ENCODE assay signal across 2 cellular contexts in genomic region chr7:87427289-87427688, GRCh38.
TF ChIP-seq lines count a peak whose summit lies in the region.

No MANE protein-coding gene starts in this region.

TF ChIP-seq in liver, 16 proteins besides CTCF, POLR2A, EP300 and RAD21 (continued from another document):
- no peak for TF ChIP-seq MAX (IDR thresholded peaks at IDR 0.05)
- TF ChIP-seq JUND (IDR thresholded peaks at IDR 0.05): no peak
- TF ChIP-seq TAF1 (conservative IDR thresholded peaks at IDR 0.05): no peak
- TF ChIP-seq HNF4A (conservative IDR thresholded peaks at IDR 0.05): peak; percentile 20 to 30
- TF ChIP-seq REST (IDR thresholded peaks at IDR 0.05): no peak
- TF ChIP-seq NR2F2 (IDR thresholded peaks at IDR 0.05): no peak
- no peak for TF ChIP-seq FOXA1 (IDR thresholded peaks at IDR 0.05)
- no peak for TF ChIP-seq ATF3 (IDR thresholded peaks at IDR 0.05)

TF ChIP-seq in HepG2, 621 proteins besides CTCF, POLR2A, EP300 and RAD21:
- TF ChIP-seq ZNF414 (CRISPR knock-in tag; IDR thresholded peaks at IDR 0.05): no peak
- no peak for TF ChIP-seq ZNF281 (CRISPR knock-in tag; IDR thresholded peaks at IDR 0.05; ENCODE audit: borderline replicate concordance)
- no peak for TF ChIP-seq NFKBIZ (CRISPR knock-in tag; IDR thresholded peaks at IDR 0.05)
- no peak for TF ChIP-seq FIP1L1 (IDR thresholded peaks at IDR 0.05; ENCODE audit: borderline replicate concordance, insufficient read depth, low read depth, low read length)
- TF ChIP-seq ZNF230 (CRISPR knock-in tag; IDR thresholded peaks at IDR 0.05): no peak
- no peak for TF ChIP-seq IKZF1 (IDR thresholded peaks at IDR 0.05)
- no peak for TF ChIP-seq ZNF18 (CRISPR knock-in tag; IDR thresholded peaks at IDR 0.05; ENCODE audit: insufficient replicate concordance)
- no peak for TF ChIP-seq LRRFIP1 (CRISPR knock-in tag; conservative IDR thresholded peaks at IDR 0.05)
- no peak for TF ChIP-seq ZNF44 (CRISPR knock-in tag; IDR thresholded peaks at IDR 0.05)
- TF ChIP-seq ZNF317 (CRISPR knock-in tag; IDR thresholded peaks at IDR 0.05): no peak
- TF ChIP-seq E2F5 (CRISPR knock-in tag; conservative IDR thresholded peaks at IDR 0.05): no peak
- no peak for TF ChIP-seq ZNF292 (CRISPR knock-in tag; IDR thresholded peaks at IDR 0.05; ENCODE audit: borderline replicate concordance, low read depth)
- TF ChIP-seq TBP (CRISPR knock-in tag; IDR thresholded peaks at IDR 0.05): no peak
- no peak for TF ChIP-seq HMGA1 (CRISPR knock-in tag; conservative IDR thresholded peaks at IDR 0.05)
- no peak for TF ChIP-seq ZNF609 (CRISPR knock-in tag; IDR thresholded peaks at IDR 0.05; ENCODE audit: borderline replicate concordance)
- no peak for TF ChIP-seq FOXO4 (CRISPR knock-in tag; conservative IDR thresholded peaks at IDR 0.05)
- TF ChIP-seq PRDM10 (CRISPR knock-in tag; IDR thresholded peaks at IDR 0.05; ENCODE audit: low read depth): no peak
- no peak for TF ChIP-seq ZBTB8A (CRISPR knock-in tag; IDR thresholded peaks at IDR 0.05; ENCODE audit: borderline replicate concordance, low read depth)
- no peak for TF ChIP-seq DZIP1 (CRISPR knock-in tag; IDR thresholded peaks at IDR 0.05)
- TF ChIP-seq ZNF598 (CRISPR knock-in tag; IDR thresholded peaks at IDR 0.05; ENCODE audit: borderline replicate concordance): no peak
